8 cellular contexts compared by ENCODE assay signal in the genomic region with DNA sequence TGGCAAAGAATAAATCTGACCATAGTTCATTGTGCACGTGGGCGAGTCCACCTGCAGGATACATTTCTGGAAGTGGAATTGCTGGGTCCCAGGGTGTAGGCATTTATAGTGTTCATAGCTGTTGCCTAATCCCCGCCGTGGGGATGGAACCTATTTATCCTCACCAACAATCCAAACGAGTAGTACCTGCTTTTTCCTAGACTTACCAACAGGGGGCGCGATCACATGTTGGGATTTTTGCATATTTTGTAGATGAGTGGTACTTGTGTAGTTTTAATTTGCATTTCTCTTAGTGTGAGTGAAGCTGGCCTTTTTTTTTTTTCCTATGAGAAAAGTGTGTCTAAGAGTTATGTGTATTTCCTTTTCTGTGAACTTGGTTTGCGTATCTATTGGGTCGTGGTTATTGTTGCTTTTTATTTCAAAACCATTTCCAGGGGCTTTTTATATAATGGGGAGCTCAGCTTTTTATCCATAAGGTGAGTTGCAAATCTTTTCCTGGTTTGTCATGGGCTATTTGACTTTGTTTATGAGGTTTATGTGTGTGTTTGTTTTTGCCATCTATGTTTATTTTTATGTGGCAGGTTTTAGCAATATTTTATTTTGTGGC.
A peak's percentile ranks its signal among the peaks of the same experiment; 100 is the strongest.
DNase-seq lines count a peak whose midpoint lies in the region; ATAC-seq and TF ChIP-seq lines count a peak whose summit lies in the region.

No MANE protein-coding gene starts in this region.

- H3K9me3 ChIP-seq in DND-41 (ENCODE audit: insufficient read depth, low read length, severe bottlenecking) (no peaks in the 10 kb centered on the region), prostate gland (no peaks in the 10 kb centered on the region)

- H4K20me1 ChIP-seq in DND-41 (ENCODE audit: insufficient read depth, low read length): no peaks in the 10 kb centered on the region
- no peaks in the 10 kb centered on the region for H4K20me1 ChIP-seq in KMS-11 (ENCODE audit: insufficient read depth)

- no peak for TF ChIP-seq POLR2A in prostate gland (IDR thresholded peaks at IDR 0.05)

- WGBS in prostate gland: 42% methylated on average over 9 of the region's 9 CpGs

- H3K9ac ChIP-seq in DND-41 (ENCODE audit: low read depth, low read length) (no peak overlapping the region), KMS-11 (no peak overlapping the region)

- H3K27me3 ChIP-seq in DND-41 (ENCODE audit: insufficient read depth, low read length, poor library complexity) (no peaks in the 10 kb centered on the region), KMS-11 (ENCODE audit: insufficient read depth, low read depth) (no peaks in the 10 kb centered on the region), prostate gland (replicated peaks; ENCODE audit: insufficient read depth) (no peaks in the 10 kb centered on the region)

- ATAC-seq in DND-41 (ENCODE audit: insufficient read depth, low read depth) (peak; percentile 64), GM19023 (IDR thresholded peaks at IDR 0.05; ENCODE audit: unreplicated experiment) (no peak), GM18861 (IDR thresholded peaks at IDR 0.05; ENCODE audit: unreplicated experiment) (no peak)

- H3K4me2 ChIP-seq in DND-41 (ENCODE audit: insufficient read depth, low read length): no peak overlapping the region
- H3K4me2 ChIP-seq in KMS-11: no peak overlapping the region

- TF ChIP-seq CTCF in DND-41 (IDR thresholded peaks at IDR 0.05; ENCODE audit: borderline replicate concordance, extremely low read depth, low read length, poor library complexity, severe bottlenecking): peak; percentile 90
- peak; percentile 89 for TF ChIP-seq CTCF in KMS-11 (conservative IDR thresholded peaks at IDR 0.05; ENCODE audit: low read depth, low read length)
- TF ChIP-seq CTCF in prostate gland (IDR thresholded peaks at IDR 0.05): peak; percentile 18 to 65 (median 58)

- H2AFZ ChIP-seq in DND-41 (ENCODE audit: low read depth, low read length) (no peak overlapping the region), KMS-11 (ENCODE audit: low read depth) (no peak overlapping the region)

- H3K4me1 ChIP-seq in DND-41 (ENCODE audit: insufficient read depth, low read length) (no peaks in the 10 kb centered on the region; the same call in 1 of the 2 replicates), KMS-11 (ENCODE audit: low read depth, poor library complexity, severe bottlenecking) (no peaks in the 10 kb centered on the region), prostate gland (replicated peaks) (no peaks in the 10 kb centered on the region)

- H3K27ac ChIP-seq in DND-41 (ENCODE audit: low read length): no peak overlapping the region
- H3K27ac ChIP-seq in KMS-11: no peak overlapping the region
- no peak overlapping the region for H3K27ac ChIP-seq in prostate gland

- DNase-seq in DND-41: peak; percentile 66
- peak; percentile 33 for DNase-seq in SKM-1 treated with dmso at 0.1 percent for 144 hours (lab: John Stamatoyannopoulos, UW; ENCODE audit: unreplicated experiment)
- peak; percentile 61 for DNase-seq in activated naive CD4-positive, alpha-beta T cell treated with anti-CD3 and anti-CD28 coated beads, Interleukin-2, amount 50 U/mL, for 16 hours
- DNase-seq in glomerular visceral epithelial cell (ENCODE audit: extremely low spot score): peak; percentile 63
- no peak for DNase-seq in prostate gland (ENCODE audit: low spot score)

- no peaks in the 10 kb centered on the region for H3K36me3 ChIP-seq in DND-41 (ENCODE audit: insufficient read depth, low read length)
- H3K36me3 ChIP-seq in KMS-11 (ENCODE audit: insufficient read depth): no peaks in the 10 kb centered on the region
- no peaks in the 10 kb centered on the region for H3K36me3 ChIP-seq in prostate gland

- H3K79me2 ChIP-seq in DND-41 (ENCODE audit: insufficient read depth, low read length) (no peaks in the 10 kb centered on the region), KMS-11 (ENCODE audit: insufficient read depth, low read depth) (no peaks in the 10 kb centered on the region)

- intact Hi-C loops in prostate gland (cut with DNase I): loop anchor here (5.0 kb wide), 1 partner anchor 77 kb away; no protein-coding TSS in a partner anchor

- H3K4me3 ChIP-seq in DND-41 (ENCODE audit: low read depth in 1 of 2, low read length in 2 of 2) (no peak overlapping the region), KMS-11 (IDR thresholded peaks at IDR 0.05; ENCODE audit: insufficient read depth, low read depth, low read length) (no peak overlapping the region), prostate gland (no peak overlapping the region)
